16 cellular contexts compared by ENCODE assay signal in genomic region chr7:150453186-150453585, GRCh38. TPM values are rescaled to one million over a fixed set of nuclear protein-coding genes. Genes with fewer than 3 reads are reported as not detected.
DNase-seq lines count a peak whose midpoint lies in the region; ATAC-seq and TF ChIP-seq lines count a peak whose summit lies in the region.
"Had no signal": no experiment of that assay in that cellular context is flagged by ENCODE, and none has a peak within 500 bp of the region (broad histone marks: within the 10 kb centered on the region; RNA-seq: fewer than 3 reads in every experiment).

No MANE protein-coding gene starts in this region.

- H3K9me3 ChIP-seq in lower lobe of right lung (no peaks in the 10 kb centered on the region), vagina (no peaks in the 10 kb centered on the region), thyroid gland (no peaks in the 10 kb centered on the region)
- H3K9me3 ChIP-seq: ovary had no signal

- TF ChIP-seq CTCF in lower lobe of right lung (IDR thresholded peaks at IDR 0.05) (no peak), vagina (IDR thresholded peaks at IDR 0.05) (no peak), thyroid gland (IDR thresholded peaks at IDR 0.05) (no peak)

- peak; percentile 31 for DNase-seq in stimulated activated CD4-positive, alpha-beta T cell treated with anti-CD3 and anti-CD28 coated beads, Interleukin-4, amount 100 ng/mL, for 24 hours
- no peak for DNase-seq in stimulated activated CD4-positive, alpha-beta T cell treated with anti-CD3 and anti-CD28 coated beads, Interleukin-2, amount 100 ng/mL, for 48 hours
- peak; percentile 60 for DNase-seq in activated naive CD4-positive, alpha-beta T cell treated with anti-CD3 and anti-CD28 coated beads, Interleukin-2, amount 10 ng/mL, durations not matched to agents 7 days and 5 days
- DNase-seq in lower lobe of right lung, result no peak
- DNase-seq in vagina (ENCODE audit: extremely low spot score in 2 of 2), result no peak
- no peak for DNase-seq in thyroid gland
- no peak for DNase-seq in NCI-H748 (lab: John Stamatoyannopoulos, UW; ENCODE audit: unreplicated experiment)
- DNase-seq: caudate nucleus, EL, NCI-H2029 treated with DMSO at 0.1 percent for 48 hours, NCI-H82, ovary, SHP77 had no signal

- peak overlapping the region; percentile 91 for H3K27ac Mint-ChIP-seq in activated naive CD4-positive, alpha-beta T cell treated with anti-CD3 and anti-CD28 coated beads, Interleukin-2, amount 10 ng/mL, durations not matched to agents 7 days and 5 days
- H3K27ac Mint-ChIP-seq: B cell, GM23338 had no signal

- H3K4me3 ChIP-seq in lower lobe of right lung, result peak overlapping the region; percentile 68
- peak overlapping the region; percentile 34 to 46 for H3K4me3 ChIP-seq in vagina
- H3K4me3 ChIP-seq in thyroid gland (replicated peaks in 1 of 3), result no peak overlapping the region
- H3K4me3 ChIP-seq: GM23338, ovary had no signal

- peak overlapping the region; percentile 68 for H3K27ac ChIP-seq in lower lobe of right lung
- H3K27ac ChIP-seq in vagina, result peak overlapping the region; percentile 27
- H3K27ac ChIP-seq in thyroid gland, result no peak overlapping the region
- H3K27ac ChIP-seq: ovary had no signal

- peaks cover 35% of the 10 kb centered on the region for H3K9me3 Mint-ChIP-seq in activated naive CD4-positive, alpha-beta T cell treated with anti-CD3 and anti-CD28 coated beads, Interleukin-2, amount 10 ng/mL, durations not matched to agents 7 days and 5 days

- H3K4me1 ChIP-seq in lower lobe of right lung (peaks cover 24% of the 10 kb centered on the region), vagina (peaks cover 9% of the 10 kb centered on the region), thyroid gland (peaks cover 3 to 12% of the 10 kb centered on the region in 2 donors)

- WGBS in thyroid gland, 2 donors, result 68 to 88% methylated on average over 8 of the region's 8 CpGs

- peaks cover 69% of the 10 kb centered on the region for H3K36me3 Mint-ChIP-seq in activated naive CD4-positive, alpha-beta T cell treated with anti-CD3 and anti-CD28 coated beads, Interleukin-2, amount 10 ng/mL, durations not matched to agents 7 days and 5 days

- intact Hi-C loops in lower lobe of right lung (cut with DNase I), result no loop called here
- intact Hi-C loops in vagina (cut with DNase I), result no loop called here
- intact Hi-C loops in thyroid gland (cut with DNase I), result loop anchor here (10.0 kb wide), 1 partner anchor 292 kb away; no protein-coding TSS in a partner anchor

- CTCF ChIA-PET in activated naive CD4-positive, alpha-beta T cell treated with anti-CD3 and anti-CD28 coated beads, Interleukin-2, amount 10 ng/mL, durations not matched to agents 7 days and 5 days (lab: Charles Lee), result interaction anchor here (0.9 to 1.4 kb wide), 4 partner anchors 52 to 179 kb away, joined by 3 to 4 read pairs (median 3); partner anchors contain the start of genes GIMAP4, GIMAP6 and GIMAP7

- no peak for TF ChIP-seq POLR2A in vagina (IDR thresholded peaks at IDR 0.05)
- no peak for TF ChIP-seq POLR2A in thyroid gland (IDR thresholded peaks at IDR 0.05)

- no peaks in the 10 kb centered on the region for H3K27me3 Mint-ChIP-seq in activated naive CD4-positive, alpha-beta T cell treated with anti-CD3 and anti-CD28 coated beads, Interleukin-2, amount 10 ng/mL, durations not matched to agents 7 days and 5 days

- ATAC-seq in lower lobe of right lung, result no peak
- ATAC-seq in HG03045 (IDR thresholded peaks at IDR 0.05; ENCODE audit: unreplicated experiment), result no peak
- ATAC-seq: GM23338 had no signal

- H3K36me3 ChIP-seq in lower lobe of right lung (no peaks in the 10 kb centered on the region), vagina (no peaks in the 10 kb centered on the region), thyroid gland (no peaks in the 10 kb centered on the region)
- H3K36me3 ChIP-seq: ovary had no signal

- peak overlapping the region; percentile 86 for H3K4me3 Mint-ChIP-seq in activated naive CD4-positive, alpha-beta T cell treated with anti-CD3 and anti-CD28 coated beads, Interleukin-2, amount 10 ng/mL, durations not matched to agents 7 days and 5 days
- H3K4me3 Mint-ChIP-seq: B cell, GM23338 had no signal

- peaks cover 70% of the 10 kb centered on the region for H3K4me1 Mint-ChIP-seq in activated naive CD4-positive, alpha-beta T cell treated with anti-CD3 and anti-CD28 coated beads, Interleukin-2, amount 10 ng/mL, durations not matched to agents 7 days and 5 days

- H3K27me3 ChIP-seq in lower lobe of right lung (ENCODE audit: low read depth), result no peaks in the 10 kb centered on the region
- H3K27me3 ChIP-seq in vagina, result no peaks in the 10 kb centered on the region
- no peaks in the 10 kb centered on the region for H3K27me3 ChIP-seq in thyroid gland
- H3K27me3 ChIP-seq: ovary had no signal

RNA-seq across cellular contexts. Expression of gene GIMAP8, which starts 2.8 kb away (rescaled TPM):
- total RNA-seq in lower lobe of right lung, result 44.4 TPM
- total RNA-seq in vagina, result 9.6 TPM
- 10 to 100 TPM in 3 of 4 donors, 1 to 10 TPM in 1; 7.5 to 34.5 (median 20.0) TPM for total RNA-seq in thyroid gland
- total RNA-seq: GM23338 had no signal

Comparison
In these comparisons a context has a peak if more than half of its experiments do, and no peak if none do; other contexts are left out.
1. DNase-seq: peak in stimulated activated CD4-positive, alpha-beta T cell treated with anti-CD3 and anti-CD28 coated beads, Interleukin-4, amount 100 ng/mL, for 24 hours (single experiment) and activated naive CD4-positive, alpha-beta T cell treated with anti-CD3 and anti-CD28 coated beads, Interleukin-2, amount 10 ng/mL, durations not matched to agents 7 days and 5 days (single experiment); none in stimulated activated CD4-positive, alpha-beta T cell treated with anti-CD3 and anti-CD28 coated beads, Interleukin-2, amount 100 ng/mL, for 48 hours (0 of 2), lower lobe of right lung (single experiment), vagina (0 of 2), thyroid gland (0 of 2) and NCI-H748 (single experiment).
2. H3K27ac ChIP-seq: peak in lower lobe of right lung (single experiment) and vagina (single experiment); none in thyroid gland (0 of 3).
3. H3K4me3 ChIP-seq: peak in lower lobe of right lung (single experiment) and vagina (2 of 2); none in thyroid gland (0 of 3).